10 cellular contexts compared by ENCODE assay signal in genomic region chr7:29196191-29196590, GRCh38. TPM values are rescaled to one million over a fixed set of nuclear protein-coding genes. Genes with fewer than 3 reads are reported as not detected.
DNase-seq lines count a peak whose midpoint lies in the region; ATAC-seq and TF ChIP-seq lines count a peak whose summit lies in the region.
"Had no signal": no experiment of that assay in that cellular context is flagged by ENCODE, and none has a peak within 500 bp of the region (broad histone marks: within the 10 kb centered on the region; RNA-seq: fewer than 3 reads in every experiment).

No MANE protein-coding gene starts in this region.

- H3K4me1 Mint-ChIP-seq in Calu3 (ENCODE audit: low read depth, unreplicated experiment): peaks cover 18% of the 10 kb centered on the region
- H3K4me1 Mint-ChIP-seq in activated naive CD8-positive, alpha-beta T cell treated with anti-CD3 and anti-CD28 coated beads, Interleukin-2, amount 50 U/mL, for 24 hours: peaks cover 23% of the 10 kb centered on the region
- H3K4me1 Mint-ChIP-seq in natural killer cell treated with Interleukin-12 subunit alpha and Interleukin-12 subunit beta and Interleukin-15 and Interleukin-18, amount 100 ng/mL, for 72 hours (ENCODE audit: low read depth in 2 of 2): peaks cover 34 to 38% of the 10 kb centered on the region in 2 donors

- no peak overlapping the region for H3K4me3 Mint-ChIP-seq in Calu3 (ENCODE audit: low read depth, unreplicated experiment)
- H3K4me3 Mint-ChIP-seq in activated naive CD8-positive, alpha-beta T cell treated with anti-CD3 and anti-CD28 coated beads, Interleukin-2, amount 50 U/mL, for 24 hours: peak overlapping the region; percentile 79
- peak overlapping the region; percentile 92 for H3K4me3 Mint-ChIP-seq in natural killer cell treated with Interleukin-12 subunit alpha and Interleukin-12 subunit beta and Interleukin-15 and Interleukin-18, amount 100 ng/mL, for 72 hours

- H3K27ac Mint-ChIP-seq in Calu3 (ENCODE audit: unreplicated experiment): no peak overlapping the region
- no peak overlapping the region for H3K27ac Mint-ChIP-seq in activated naive CD8-positive, alpha-beta T cell treated with anti-CD3 and anti-CD28 coated beads, Interleukin-2, amount 50 U/mL, for 24 hours
- peak overlapping the region; percentile 9 to 26 for H3K27ac Mint-ChIP-seq in natural killer cell treated with Interleukin-12 subunit alpha and Interleukin-12 subunit beta and Interleukin-15 and Interleukin-18, amount 100 ng/mL, for 72 hours
- H3K27ac Mint-ChIP-seq: activated naive CD4-positive, alpha-beta T cell treated with anti-CD3 and anti-CD28 coated beads, Interleukin-2, amount 50 U/mL, for 72 hours had no signal

- H3K27ac ChIP-seq in spleen: peak overlapping the region in 4 of 8 donors; percentile 4 to 84 (median 55)

- H3K4me1 ChIP-seq in spleen: peaks cover 8 to 49% (median 26%) of the 10 kb centered on the region in 6 donors

- H3K36me3 Mint-ChIP-seq in Calu3 (ENCODE audit: insufficient read depth, unreplicated experiment): peaks cover 22% of the 10 kb centered on the region
- H3K36me3 Mint-ChIP-seq in activated naive CD8-positive, alpha-beta T cell treated with anti-CD3 and anti-CD28 coated beads, Interleukin-2, amount 50 U/mL, for 24 hours (ENCODE audit: low read depth): no peaks in the 10 kb centered on the region
- H3K36me3 Mint-ChIP-seq in natural killer cell treated with Interleukin-12 subunit alpha and Interleukin-12 subunit beta and Interleukin-15 and Interleukin-18, amount 100 ng/mL, for 72 hours: no peaks in the 10 kb centered on the region

- intact Hi-C loops in Calu3 (cut with micrococcal nuclease; ENCODE audit: unreplicated experiment): loop anchor here (5.0 kb wide), 1 partner anchor 61 kb away; no protein-coding TSS in a partner anchor
- intact Hi-C loops in spleen (cut with DNase I; ENCODE audit: low total_unique reads): no loop called here
- intact Hi-C loops in Right ventricle myocardium superior (cut with DNase I): loop anchor here (10.0 kb wide), 1 partner anchor 149 kb away; no protein-coding TSS in a partner anchor

- TF ChIP-seq CTCF in Calu3 (IDR thresholded peaks at IDR 0.05; ENCODE audit: unreplicated experiment) (no peak), spleen (IDR thresholded peaks at IDR 0.05 in 8 of 11, conservative IDR thresholded peaks at IDR 0.05 in 3 of 11) (no peak)

- peaks cover 0 to 42% (median 9%) of the 10 kb centered on the region in 7 donors for H3K27me3 ChIP-seq in spleen (replicated peaks in 1 of 7)

- ATAC-seq in activated naive CD8-positive, alpha-beta T cell treated with anti-CD3 and anti-CD28 coated beads, Interleukin-2, amount 50 U/mL, for 24 hours: peak; percentile 34
- peak; percentile 66 to 73 for ATAC-seq in natural killer cell treated with Interleukin-12 subunit alpha and Interleukin-12 subunit beta and Interleukin-15 and Interleukin-18, amount 100 ng/mL, for 72 hours
- ATAC-seq in Right ventricle myocardium superior (ENCODE audit: poor library complexity): no peak

- BruUV-seq in Calu3 (replicated peaks; lab: Mats Ljungman, UMichigan): TSS peak; percentile 29

- CTCF ChIA-PET in Calu3 (lab: Charles Lee): interaction anchor here (0.6 to 1.2 kb wide), 4 partner anchors 11 to 111 kb away, joined by 3 to 5 read pairs (median 4); no protein-coding TSS in a partner anchor

- no peaks in the 10 kb centered on the region for H3K36me3 ChIP-seq in spleen

- 10 to 20% (median 13%) methylated on average over 4 of the region's 4 CpGs for WGBS in spleen, 5 donors

- TF ChIP-seq POLR2A in spleen (IDR thresholded peaks at IDR 0.05): no peak

- H3K9me3 ChIP-seq in spleen: no peaks in the 10 kb centered on the region

- no peak for DNase-seq in Calu3
- peak; percentile 39 for DNase-seq in Jurkat, Clone E6-1 (ENCODE audit: low read depth, low spot score)
- no peak for DNase-seq in activated naive CD8-positive, alpha-beta T cell treated with anti-CD3 and anti-CD28 coated beads, Interleukin-2, amount 50 U/mL, for 24 hours
- DNase-seq in natural killer cell treated with Interleukin-12 subunit alpha and Interleukin-12 subunit beta and Interleukin-15 and Interleukin-18, amount 100 ng/mL, for 72 hours (ENCODE audit: low spot score): no peak
- DNase-seq in AG08395 (ENCODE audit: low spot score): no peak
- no peak for DNase-seq in spleen
- DNase-seq in Right ventricle myocardium superior: no peak
- DNase-seq: GOT3; stimulated activated naive CD4-positive, alpha-beta T cell had no signal

- H3K4me3 ChIP-seq in Jurkat, Clone E6-1 (ENCODE audit: low read length): no peak overlapping the region
- H3K4me3 ChIP-seq in spleen: peak overlapping the region in 4 of 8 donors; percentile 77 to 95 (median 78)

- H3K27me3 Mint-ChIP-seq in Calu3 (ENCODE audit: unreplicated experiment): peaks cover 14% of the 10 kb centered on the region
- H3K27me3 Mint-ChIP-seq in activated naive CD8-positive, alpha-beta T cell treated with anti-CD3 and anti-CD28 coated beads, Interleukin-2, amount 50 U/mL, for 24 hours: peaks cover 52% of the 10 kb centered on the region
- H3K27me3 Mint-ChIP-seq in natural killer cell treated with Interleukin-12 subunit alpha and Interleukin-12 subunit beta and Interleukin-15 and Interleukin-18, amount 100 ng/mL, for 72 hours: peaks cover 14 to 15% of the 10 kb centered on the region in 2 donors

- H3K9me3 Mint-ChIP-seq in Calu3 (ENCODE audit: low read depth, unreplicated experiment): no peaks in the 10 kb centered on the region
- no peaks in the 10 kb centered on the region for H3K9me3 Mint-ChIP-seq in activated naive CD8-positive, alpha-beta T cell treated with anti-CD3 and anti-CD28 coated beads, Interleukin-2, amount 50 U/mL, for 24 hours
- H3K9me3 Mint-ChIP-seq in natural killer cell treated with Interleukin-12 subunit alpha and Interleukin-12 subunit beta and Interleukin-15 and Interleukin-18, amount 100 ng/mL, for 72 hours: no peaks in the 10 kb centered on the region
- H3K9me3 Mint-ChIP-seq: activated naive CD4-positive, alpha-beta T cell treated with anti-CD3 and anti-CD28 coated beads, Interleukin-2, amount 50 U/mL, for 72 hours had no signal

RNA-seq across cellular contexts. Expression of gene CHN2, which starts 1.6 kb away (rescaled TPM):
- total RNA-seq in Calu3 (2022) (9.7 and 12.4 TPM in 2 replicates), spleen (10 to 100 TPM; 20.0 to 52.0 (median 35.3) TPM), Right ventricle myocardium superior (17.7 TPM)
- 22.3 TPM for polyA plus RNA-seq in Jurkat, Clone E6-1 (2012; ENCODE audit: insufficient read depth, insufficient read length)
- total RNA-seq in natural killer cell treated with Interleukin-12 subunit alpha and Interleukin-12 subunit beta and Interleukin-15 and Interleukin-18, amount 100 ng/mL, for 72 hours: 1 to 10 TPM in 1 of 2 donors, under 1 TPM in 1; 0.70 to 2.1 TPM
- 1 to 10 TPM; 4.2 to 8.2 (median 4.6) TPM for polyA plus RNA-seq in spleen

RNA-seq across cellular contexts. Expression of gene CPVL, which starts 49.9 kb away (rescaled TPM):
- total RNA-seq in Calu3 (2022): 43.5 and 62.7 TPM in 2 replicates
- polyA plus RNA-seq in Jurkat, Clone E6-1 (2012; ENCODE audit: insufficient read depth, insufficient read length): 40.4 TPM
- 1 to 10 TPM in 1 of 2 donors, not detected in 1; 1.4 TPM for total RNA-seq in natural killer cell treated with Interleukin-12 subunit alpha and Interleukin-12 subunit beta and Interleukin-15 and Interleukin-18, amount 100 ng/mL, for 72 hours
- total RNA-seq in spleen: 100 to 1,000 TPM; 107 to 259 (median 141) TPM
- 10 to 100 TPM; 18.7 to 33.6 (median 30.8) TPM for polyA plus RNA-seq in spleen
- 37.5 TPM for total RNA-seq in Right ventricle myocardium superior
- total RNA-seq: activated naive CD4-positive, alpha-beta T cell treated with anti-CD3 and anti-CD28 coated beads, Interleukin-2, amount 50 U/mL, for 72 hours had no signal

Comparison
In these comparisons a context has a peak if more than half of its experiments do, and no peak if none do; other contexts are left out.
1. H3K27ac Mint-ChIP-seq: peak in natural killer cell treated with Interleukin-12 subunit alpha and Interleukin-12 subunit beta and Interleukin-15 and Interleukin-18, amount 100 ng/mL, for 72 hours (2 of 2); none in Calu3 (single experiment) and activated naive CD8-positive, alpha-beta T cell treated with anti-CD3 and anti-CD28 coated beads, Interleukin-2, amount 50 U/mL, for 24 hours (single experiment).
2. RNA of gene CPVL, which starts 49.9 kb away (total RNA-seq): 107 to 259 TPM in spleen, 43.5 to 62.7 TPM in Calu3 and 37.5 TPM in Right ventricle myocardium superior (single experiment); 1.4 TPM in natural killer cell treated with Interleukin-12 subunit alpha and Interleukin-12 subunit beta and Interleukin-15 and Interleukin-18, amount 100 ng/mL, for 72 hours; every median in the first group is over 10 times any median in the second.